2 cellular contexts compared by ENCODE assay signal in genomic region chr11:13926366-13926765, GRCh38. TPM values are rescaled to one million over a fixed set of nuclear protein-coding genes. Genes with fewer than 3 reads are reported as not detected.
"Had no signal": no experiment of that assay in that cellular context is flagged by ENCODE, and none has a peak within 500 bp of the region (broad histone marks: within the 10 kb centered on the region; RNA-seq: fewer than 3 reads in every experiment).

No MANE protein-coding gene starts in this region.

RNA-seq across cellular contexts. Expression of gene SPON1, which starts 36.2 kb away (rescaled TPM):
- total RNA-seq: LHCN-M2, MCF 10A had no signal
